Comparison of ENCODE assay signal across 20 cellular contexts in genomic region chr6:126118058-126118759, GRCh38.
DNase-seq lines count a peak whose midpoint lies in the region; FAIRE-seq and TF ChIP-seq lines count a peak whose summit lies in the region.
"Had no signal": no experiment of that assay in that cellular context is flagged by ENCODE, and none has a peak within 500 bp of the region (broad histone marks: within the 10 kb centered on the region; RNA-seq: fewer than 3 reads in every experiment).

No MANE protein-coding gene starts in this region.

- H3K4me3 Mint-ChIP-seq in nephron = no peak overlapping the region
- H3K4me3 Mint-ChIP-seq: stimulated activated naive B cell treated with anti-CD40 and anti-IgM and Interleukin-4, amounts not matched to agents 10 μg/mL and 1 μg/mL and 100 μg/mL, for 72 hours had no signal

- no peaks in the 10 kb centered on the region for H3K27me3 Mint-ChIP-seq in nephron (ENCODE audit: low read depth)
- H3K27me3 Mint-ChIP-seq: stimulated activated naive B cell treated with anti-CD40 and anti-IgM and Interleukin-4, amounts not matched to agents 10 μg/mL and 1 μg/mL and 100 μg/mL, for 72 hours had no signal

- TF ChIP-seq CTCF in choroid plexus epithelial cell (conservative IDR thresholded peaks at IDR 0.05; ENCODE audit: low read depth, low read length) (no peak), nephron (IDR thresholded peaks at IDR 0.05; ENCODE audit: unreplicated experiment in 3 of 3) (no peak), D721Med (IDR thresholded peaks at IDR 0.05; ENCODE audit: insufficient read depth, missing control alignments) (no peak)

- H3K4me1 Mint-ChIP-seq in nephron = peaks cover 22% of the 10 kb centered on the region
- H3K4me1 Mint-ChIP-seq: stimulated activated naive B cell treated with anti-CD40 and anti-IgM and Interleukin-4, amounts not matched to agents 10 μg/mL and 1 μg/mL and 100 μg/mL, for 72 hours had no signal

- no peak for FAIRE-seq in D721Med (lab: Jason Lieb, UNC)

- no peaks in the 10 kb centered on the region for H3K9me3 Mint-ChIP-seq in nephron
- H3K9me3 Mint-ChIP-seq: stimulated activated naive B cell treated with anti-CD40 and anti-IgM and Interleukin-4, amounts not matched to agents 10 μg/mL and 1 μg/mL and 100 μg/mL, for 72 hours had no signal

- H3K36me3 Mint-ChIP-seq in nephron (ENCODE audit: low read depth) = no peaks in the 10 kb centered on the region

- no peak overlapping the region for H3K4me3 ChIP-seq in choroid plexus epithelial cell (ENCODE audit: low read depth, low read length)
- H3K4me3 ChIP-seq: gastroesophageal sphincter, mucosa of descending colon, PC-9, tibial nerve had no signal

- DNase-seq in NCI-H187 (lab: John Stamatoyannopoulos, UW) (peak; percentile 1 to 11), NCI-H187 treated with DMSO at 0.1 percent for 48 hours (lab: John Stamatoyannopoulos, UW) (no peak), SK-N-DZ (ENCODE audit: low spot score) (peak; percentile 37), choroid plexus epithelial cell (ENCODE audit: low read depth) (peak; percentile 5), NCI-H526 treated with DMSO at 0.1 percent for 48 hours (lab: John Stamatoyannopoulos, UW) (no peak), iPS-NIHi7 (ENCODE audit: extremely low spot score) (no peak), D721Med (ENCODE audit: insufficient read length, low spot score) (no peak)
- DNase-seq: activated CD4-positive, alpha-beta T cell treated with anti-CD3 and anti-CD28 coated beads for 4 hours; amniotic stem cell; C1 segment of cervical spinal cord; DMS153; GOT3; mucosa of descending colon; NCI-H2029; NCI-H748 treated with DMSO at 0.1 percent for 48 hours; PC-9; stimulated activated naive B cell treated with anti-CD40 and anti-IgM and Interleukin-4, amounts not matched to agents 10 μg/mL and 1 μg/mL and 100 μg/mL, for 72 hours had no signal

- H3K27ac Mint-ChIP-seq in nephron = peak overlapping the region in 2 of 3 experiments; percentile 22 to 67
- H3K27ac Mint-ChIP-seq: stimulated activated naive B cell treated with anti-CD40 and anti-IgM and Interleukin-4, amounts not matched to agents 10 μg/mL and 1 μg/mL and 100 μg/mL, for 72 hours had no signal

Comparison
In these comparisons a context has a peak if more than half of its experiments do, and no peak if none do; other contexts are left out.
1. DNase-seq: peak in NCI-H187 (2 of 2), SK-N-DZ (single experiment) and choroid plexus epithelial cell (single experiment); none in NCI-H187 treated with DMSO at 0.1 percent for 48 hours (single experiment), NCI-H526 treated with DMSO at 0.1 percent for 48 hours (single experiment), iPS-NIHi7 (single experiment) and D721Med (single experiment).